ENCODE assay signal across 1 cellular context in the genomic region with DNA sequence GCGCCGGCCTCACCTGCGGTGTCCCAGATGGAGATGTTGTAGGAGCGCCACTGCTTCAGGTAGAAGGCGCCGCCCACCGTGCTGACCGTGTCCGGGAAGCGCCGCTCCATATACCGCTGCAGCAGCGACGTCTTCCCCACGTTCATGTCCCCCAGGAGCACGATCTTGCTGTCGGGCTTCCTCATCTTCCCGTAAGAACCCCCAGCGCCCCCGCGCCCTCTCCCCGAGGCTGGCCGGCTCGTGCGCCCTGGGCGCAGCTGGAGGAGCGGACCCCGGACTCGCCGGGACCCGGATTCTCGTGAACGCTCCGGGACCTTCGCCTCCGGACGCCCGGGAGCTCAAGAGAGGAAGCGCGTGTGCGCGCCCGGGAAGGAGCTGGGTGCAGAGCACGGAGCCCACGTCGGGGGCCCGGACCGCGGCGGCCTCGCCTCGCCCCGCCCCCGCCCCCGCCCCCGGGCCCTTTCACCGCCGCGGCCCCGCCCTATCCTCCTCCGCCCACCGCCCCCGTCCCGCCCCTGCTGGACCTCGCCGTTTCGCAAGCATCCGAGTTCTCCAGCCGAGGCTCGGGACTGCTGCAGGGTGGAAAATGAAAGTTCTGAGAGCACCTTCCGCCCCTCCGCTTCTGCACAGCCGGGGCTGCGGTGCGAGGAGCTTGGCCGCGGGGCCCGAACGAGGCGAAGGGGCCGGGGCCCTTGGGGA.
A peak's percentile ranks its signal among the peaks of the same experiment; 100 is the strongest.
TF ChIP-seq lines count a peak whose summit lies in the region.

Gene RAB20, minus strand, starts transcription at position 388 of the 699 bp plus-strand sequence. Its CDS starts 203 bp downstream, at position 185.

TF ChIP-seq in HepG2, 621 proteins besides CTCF, POLR2A, EP300 and RAD21 (continued from another document and continues in another):
- no peak for TF ChIP-seq AFF4 (CRISPR knock-in tag; IDR thresholded peaks at IDR 0.05)
- TF ChIP-seq KMT2A (CRISPR knock-in tag; IDR thresholded peaks at IDR 0.05): peak; percentile 71
- peak; percentile 76 for TF ChIP-seq TAF1 (CRISPR knock-in tag; IDR thresholded peaks at IDR 0.05)
- peak; percentile 81 for TF ChIP-seq SP4 (CRISPR knock-in tag; IDR thresholded peaks at IDR 0.05)
- TF ChIP-seq KLF12 (CRISPR knock-in tag; IDR thresholded peaks at IDR 0.05; ENCODE audit: borderline replicate concordance): peak; percentile 72; the same call in 1 of the 2 replicates
- TF ChIP-seq ELF1 (CRISPR knock-in tag; IDR thresholded peaks at IDR 0.05): 0 out of 2 replicates have a peak, but pooled peaks have one; percentile 10
- TF ChIP-seq HDAC2 (CRISPR knock-in tag; IDR thresholded peaks at IDR 0.05): peak; percentile 29; the same call in 1 of the 2 replicates
- peak; percentile 54 for TF ChIP-seq PTBP1 (IDR thresholded peaks at IDR 0.05; ENCODE audit: low read depth, low read length, poor library complexity, severe bottlenecking)
- peak; percentile 80; the same call in 1 of the 2 replicates for TF ChIP-seq NFKB2 (CRISPR knock-in tag; IDR thresholded peaks at IDR 0.05; ENCODE audit: borderline replicate concordance)
- no peak for TF ChIP-seq ZNF33B (CRISPR knock-in tag; IDR thresholded peaks at IDR 0.05)
- TF ChIP-seq CEBPG (CRISPR knock-in tag; IDR thresholded peaks at IDR 0.05): peak; percentile 88
- TF ChIP-seq MXD1 (CRISPR knock-in tag; IDR thresholded peaks at IDR 0.05): peak; percentile 54; the same call in 1 of the 2 replicates
- TF ChIP-seq RFXAP (CRISPR knock-in tag; IDR thresholded peaks at IDR 0.05; ENCODE audit: borderline replicate concordance): 0 out of 2 replicates have a peak, but pooled peaks have one; percentile 38
- TF ChIP-seq SMAD1 (CRISPR knock-in tag; IDR thresholded peaks at IDR 0.05; ENCODE audit: borderline replicate concordance, low read depth): no peak
- TF ChIP-seq CEBPB (IDR thresholded peaks at IDR 0.05; ENCODE audit: borderline replicate concordance, low read depth, low read length): peak; percentile 87; the same call in 1 of the 2 replicates
- TF ChIP-seq FOSL2 (CRISPR knock-in tag; IDR thresholded peaks at IDR 0.05): peak; percentile 31; the same call in 1 of the 2 replicates
- peak; percentile 67; the same call in 1 of the 2 replicates for TF ChIP-seq FLYWCH1 (CRISPR knock-in tag; IDR thresholded peaks at IDR 0.05)
- peak; percentile 35; the same call in 1 of the 2 replicates for TF ChIP-seq PHF20 (CRISPR knock-in tag; IDR thresholded peaks at IDR 0.05)
- peak; percentile 68; the same call in 1 of the 2 replicates for TF ChIP-seq KAT7 (CRISPR knock-in tag; IDR thresholded peaks at IDR 0.05; ENCODE audit: borderline replicate concordance)
- no peak; the same call in none of the 2 replicates for TF ChIP-seq ZSCAN20 (CRISPR knock-in tag; IDR thresholded peaks at IDR 0.05; ENCODE audit: borderline replicate concordance)
- 0 out of 2 replicates have a peak, but pooled peaks have one; percentile 52 for TF ChIP-seq KLF11 (CRISPR knock-in tag; IDR thresholded peaks at IDR 0.05)
- 0 out of 2 replicates have a peak, but pooled peaks have one; percentile 41 for TF ChIP-seq ZNF205 (CRISPR knock-in tag; IDR thresholded peaks at IDR 0.05)
- peak; percentile 56; the same call in 1 of the 2 replicates for TF ChIP-seq ZNF749 (CRISPR knock-in tag; IDR thresholded peaks at IDR 0.05; ENCODE audit: borderline replicate concordance)
- TF ChIP-seq BRCA1 (CRISPR knock-in tag; IDR thresholded peaks at IDR 0.05): no peak; the same call in 1 of the 2 replicates
- TF ChIP-seq KMT2B (CRISPR knock-in tag; IDR thresholded peaks at IDR 0.05): peak; percentile 35; the same call in 1 of the 2 replicates
- TF ChIP-seq, protein P1, sequence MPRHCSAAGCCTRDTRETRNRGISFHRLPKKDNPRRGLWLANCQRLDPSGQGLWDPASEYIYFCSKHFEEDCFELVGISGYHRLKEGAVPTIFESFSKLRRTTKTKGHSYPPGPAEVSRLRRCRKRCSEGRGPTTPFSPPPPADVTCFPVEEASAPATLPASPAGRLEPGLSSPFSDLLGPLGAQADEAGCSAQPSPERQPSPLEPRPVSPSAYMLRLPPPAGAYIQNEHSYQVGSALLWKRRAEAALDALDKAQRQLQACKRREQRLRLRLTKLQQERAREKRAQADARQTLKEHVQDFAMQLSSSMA (CRISPR knock-in tag; IDR thresholded peaks at IDR 0.05): no peak
- TF ChIP-seq SOX13 (IDR thresholded peaks at IDR 0.05): no peak
- peak in 1 of 2 experiments; percentile 26; a peak in 2 of 4 replicates for TF ChIP-seq SOX13 (CRISPR knock-in tag; conservative IDR thresholded peaks at IDR 0.05 in 1 of 2, IDR thresholded peaks at IDR 0.05 in 1 of 2)
- no peak for TF ChIP-seq HMGA1 (CRISPR knock-in tag; conservative IDR thresholded peaks at IDR 0.05)
- peak; percentile 54; the same call in 1 of the 2 replicates for TF ChIP-seq ETV5 (CRISPR knock-in tag; IDR thresholded peaks at IDR 0.05; ENCODE audit: borderline replicate concordance)
- peak; percentile 23; the same call in 1 of the 2 replicates for TF ChIP-seq ZNF710 (CRISPR knock-in tag; IDR thresholded peaks at IDR 0.05; ENCODE audit: borderline replicate concordance)
- TF ChIP-seq TOPORS (CRISPR knock-in tag; IDR thresholded peaks at IDR 0.05): 0 out of 2 replicates have a peak, but pooled peaks have one; percentile 60
- peak in 1 of 2 experiments; percentile 73; a peak in 2 of 4 replicates for TF ChIP-seq KLF16 (CRISPR knock-in tag; IDR thresholded peaks at IDR 0.05)
- TF ChIP-seq, protein P2, sequence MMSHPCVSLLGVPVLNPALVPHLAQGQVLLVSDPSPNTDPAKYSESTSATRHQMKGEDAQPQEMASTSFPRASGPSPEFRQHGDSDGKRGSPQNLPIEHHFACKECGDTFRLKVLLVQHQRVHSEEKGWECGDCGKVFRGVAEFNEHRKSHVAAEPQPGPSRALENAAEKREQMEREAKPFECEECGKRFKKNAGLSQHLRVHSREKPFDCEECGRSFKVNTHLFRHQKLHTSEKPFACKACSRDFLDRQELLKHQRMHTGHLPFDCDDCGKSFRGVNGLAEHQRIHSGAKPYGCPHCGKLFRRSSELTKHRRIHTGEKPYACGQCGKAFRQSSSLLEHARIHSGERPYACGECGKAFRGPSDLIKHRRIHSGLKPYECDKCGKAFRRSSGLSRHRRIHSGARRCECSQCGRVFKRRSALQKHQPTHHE (CRISPR knock-in tag; IDR thresholded peaks at IDR 0.05; ENCODE audit: borderline replicate concordance): 0 out of 2 replicates have a peak, but pooled peaks have one; percentile 44
- TF ChIP-seq, protein P3, sequence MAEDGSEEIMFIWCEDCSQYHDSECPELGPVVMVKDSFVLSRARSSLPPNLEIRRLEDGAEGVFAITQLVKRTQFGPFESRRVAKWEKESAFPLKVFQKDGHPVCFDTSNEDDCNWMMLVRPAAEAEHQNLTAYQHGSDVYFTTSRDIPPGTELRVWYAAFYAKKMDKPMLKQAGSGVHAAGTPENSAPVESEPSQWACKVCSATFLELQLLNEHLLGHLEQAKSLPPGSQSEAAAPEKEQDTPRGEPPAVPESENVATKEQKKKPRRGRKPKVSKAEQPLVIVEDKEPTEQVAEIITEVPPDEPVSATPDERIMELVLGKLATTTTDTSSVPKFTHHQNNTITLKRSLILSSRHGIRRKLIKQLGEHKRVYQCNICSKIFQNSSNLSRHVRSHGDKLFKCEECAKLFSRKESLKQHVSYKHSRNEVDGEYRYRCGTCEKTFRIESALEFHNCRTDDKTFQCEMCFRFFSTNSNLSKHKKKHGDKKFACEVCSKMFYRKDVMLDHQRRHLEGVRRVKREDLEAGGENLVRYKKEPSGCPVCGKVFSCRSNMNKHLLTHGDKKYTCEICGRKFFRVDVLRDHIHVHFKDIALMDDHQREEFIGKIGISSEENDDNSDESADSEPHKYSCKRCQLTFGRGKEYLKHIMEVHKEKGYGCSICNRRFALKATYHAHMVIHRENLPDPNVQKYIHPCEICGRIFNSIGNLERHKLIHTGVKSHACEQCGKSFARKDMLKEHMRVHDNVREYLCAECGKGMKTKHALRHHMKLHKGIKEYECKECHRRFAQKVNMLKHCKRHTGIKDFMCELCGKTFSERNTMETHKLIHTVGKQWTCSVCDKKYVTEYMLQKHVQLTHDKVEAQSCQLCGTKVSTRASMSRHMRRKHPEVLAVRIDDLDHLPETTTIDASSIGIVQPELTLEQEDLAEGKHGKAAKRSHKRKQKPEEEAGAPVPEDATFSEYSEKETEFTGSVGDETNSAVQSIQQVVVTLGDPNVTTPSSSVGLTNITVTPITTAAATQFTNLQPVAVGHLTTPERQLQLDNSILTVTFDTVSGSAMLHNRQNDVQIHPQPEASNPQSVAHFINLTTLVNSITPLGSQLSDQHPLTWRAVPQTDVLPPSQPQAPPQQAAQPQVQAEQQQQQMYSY (CRISPR knock-in tag; IDR thresholded peaks at IDR 0.05): peak; percentile 72; the same call in 1 of the 2 replicates
- TF ChIP-seq, protein P4, sequence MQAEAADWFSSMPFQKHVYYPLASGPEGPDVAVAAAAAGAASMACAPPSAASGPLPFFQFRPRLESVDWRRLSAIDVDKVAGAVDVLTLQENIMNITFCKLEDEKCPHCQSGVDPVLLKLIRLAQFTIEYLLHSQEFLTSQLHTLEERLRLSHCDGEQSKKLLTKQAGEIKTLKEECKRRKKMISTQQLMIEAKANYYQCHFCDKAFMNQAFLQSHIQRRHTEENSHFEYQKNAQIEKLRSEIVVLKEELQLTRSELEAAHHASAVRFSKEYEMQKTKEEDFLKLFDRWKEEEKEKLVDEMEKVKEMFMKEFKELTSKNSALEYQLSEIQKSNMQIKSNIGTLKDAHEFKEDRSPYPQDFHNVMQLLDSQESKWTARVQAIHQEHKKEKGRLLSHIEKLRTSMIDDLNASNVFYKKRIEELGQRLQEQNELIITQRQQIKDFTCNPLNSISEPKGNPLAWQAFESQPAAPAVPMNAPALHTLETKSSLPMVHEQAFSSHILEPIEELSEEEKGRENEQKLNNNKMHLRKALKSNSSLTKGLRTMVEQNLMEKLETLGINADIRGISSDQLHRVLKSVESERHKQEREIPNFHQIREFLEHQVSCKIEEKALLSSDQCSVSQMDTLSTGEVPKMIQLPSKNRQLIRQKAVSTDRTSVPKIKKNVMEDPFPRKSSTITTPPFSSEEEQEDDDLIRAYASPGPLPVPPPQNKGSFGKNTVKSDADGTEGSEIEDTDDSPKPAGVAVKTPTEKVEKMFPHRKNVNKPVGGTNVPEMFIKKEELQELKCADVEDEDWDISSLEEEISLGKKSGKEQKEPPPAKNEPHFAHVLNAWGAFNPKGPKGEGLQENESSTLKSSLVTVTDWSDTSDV (CRISPR knock-in tag; IDR thresholded peaks at IDR 0.05): 0 out of 2 replicates have a peak, but pooled peaks have one; percentile 13
- TF ChIP-seq BORCS8-MEF2B (CRISPR knock-in tag; IDR thresholded peaks at IDR 0.05): peak; percentile 30; the same call in 1 of the 2 replicates
- TF ChIP-seq BCL6 (CRISPR knock-in tag; IDR thresholded peaks at IDR 0.05): 0 out of 2 replicates have a peak, but pooled peaks have one; percentile 7
- no peak for TF ChIP-seq TCF7 (IDR thresholded peaks at IDR 0.05; ENCODE audit: low read depth)
- peak; percentile 77; the same call in 1 of the 2 replicates for TF ChIP-seq GABPB1 (CRISPR knock-in tag; IDR thresholded peaks at IDR 0.05)
- 0 out of 2 replicates have a peak, but pooled peaks have one; percentile 6 for TF ChIP-seq FOXP4 (CRISPR knock-in tag; IDR thresholded peaks at IDR 0.05)
- TF ChIP-seq PHF8 (CRISPR knock-in tag; IDR thresholded peaks at IDR 0.05): peak; percentile 82
